ENCODE assay signal across 13 cellular contexts in the genomic region with DNA sequence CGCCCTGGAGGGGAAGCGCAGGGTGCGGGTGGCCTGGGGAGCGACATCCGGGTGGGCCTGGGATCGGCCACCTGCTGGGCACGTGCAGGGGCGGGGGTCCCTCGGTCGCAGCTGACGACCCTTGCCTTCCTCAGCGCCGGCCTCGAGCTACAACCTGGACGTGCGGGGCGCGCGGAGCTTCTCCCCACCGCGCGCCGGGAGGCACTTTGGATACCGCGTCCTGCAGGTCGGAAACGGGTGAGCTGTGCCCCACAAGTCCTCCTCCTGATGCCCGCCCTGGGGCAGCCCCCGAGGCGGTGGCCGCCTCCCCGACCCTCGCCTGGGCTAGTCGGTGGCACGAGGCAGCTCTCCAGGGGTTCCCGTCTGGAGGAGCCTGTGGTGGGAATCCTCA. TPM values are rescaled to one million over a fixed set of nuclear protein-coding genes. Genes with fewer than 3 reads are reported as not detected.
DNase-seq lines count a peak whose midpoint lies in the region; ATAC-seq and TF ChIP-seq lines count a peak whose summit lies in the region.
"Had no signal": no experiment of that assay in that cellular context is flagged by ENCODE, and none has a peak within 500 bp of the region (broad histone marks: within the 10 kb centered on the region; RNA-seq: fewer than 3 reads in every experiment).

No MANE protein-coding gene starts in this region.

- H3K79me1 ChIP-seq in IMR-90 (ENCODE audit: low read depth in 1 of 2, low read length in 2 of 2), result no peaks in the 10 kb centered on the region

- no peak overlapping the region for H3K4me2 ChIP-seq in IMR-90 (ENCODE audit: low read depth, low read length)

- H3K14ac ChIP-seq in IMR-90 (replicated peaks; ENCODE audit: low read depth, low read length), result no peak overlapping the region

- peak overlapping the region; percentile 48 for H2AFZ ChIP-seq in IMR-90 (replicated peaks; ENCODE audit: low read length, poor library complexity)

- dilution Hi-C loops in IMR-90 (cut with HindIII; ENCODE audit: low sequenced_read_pairs, unreplicated experiment), result no loop called here

- H3K9me3 Mint-ChIP-seq in CD4-positive, alpha-beta memory T cell, result no peaks in the 10 kb centered on the region
- H3K9me3 Mint-ChIP-seq in activated naive CD8-positive, alpha-beta T cell (ENCODE audit: low read depth), result no peaks in the 10 kb centered on the region
- no peaks in the 10 kb centered on the region for H3K9me3 Mint-ChIP-seq in natural killer cell treated with Interleukin-12 subunit alpha and Interleukin-12 subunit beta and Interleukin-15 and Interleukin-18, amount 100 ng/mL, for 72 hours

- no peak overlapping the region for H4K8ac ChIP-seq in IMR-90 (ENCODE audit: low read depth in 2 of 2, low read length in 2 of 2)

- no peak overlapping the region for H3K23ac ChIP-seq in IMR-90 (ENCODE audit: low read depth, low read length)

- TF ChIP-seq CTCF in IMR-90 (conservative IDR thresholded peaks at IDR 0.05; ENCODE audit: low read depth, low read length), result no peak

- intact Hi-C loops in CD4-positive, alpha-beta memory T cell (cut with micrococcal nuclease), result loop anchor here (10.0 kb wide), 1 partner anchor 51 kb away; a partner anchor contains a TSS
- intact Hi-C loops in IMR-90 (cut with micrococcal nuclease), result no loop called here

- no peak overlapping the region for H2BK5ac ChIP-seq in IMR-90 (ENCODE audit: low read depth, low read length, poor library complexity, severe bottlenecking)

- H3K9ac ChIP-seq in IMR-90 (ENCODE audit: low read depth, low read length), result no peak overlapping the region

- H3K36me3 ChIP-seq in CD4-positive, alpha-beta memory T cell (ENCODE audit: insufficient read depth, low read length), result peaks cover 11% of the 10 kb centered on the region
- H3K36me3 ChIP-seq in IMR-90 (ENCODE audit: control insufficient read depth, insufficient read depth, low read length), result no peaks in the 10 kb centered on the region

- H3K4me3 Mint-ChIP-seq in CD4-positive, alpha-beta memory T cell, result peak overlapping the region; percentile 98 to 99 (median 98)
- H3K4me3 Mint-ChIP-seq in activated naive CD8-positive, alpha-beta T cell, result peak overlapping the region; percentile 99
- H3K4me3 Mint-ChIP-seq in natural killer cell treated with Interleukin-12 subunit alpha and Interleukin-12 subunit beta and Interleukin-15 and Interleukin-18, amount 100 ng/mL, for 72 hours, result peak overlapping the region; percentile 93

- no peak for DNase-seq in CD4-positive, alpha-beta memory T cell
- DNase-seq in IMR-90, result no peak
- no peak for DNase-seq in natural killer cell treated with Interleukin-12 subunit alpha and Interleukin-12 subunit beta and Interleukin-15 and Interleukin-18, amount 100 ng/mL, for 72 hours (ENCODE audit: low spot score)
- no peak for DNase-seq in EL
- DNase-seq in mucosa of gallbladder (ENCODE audit: low spot score), result no peak
- no peak for DNase-seq in DMS79 treated with DMSO at 0.1 percent for 48 hours (lab: John Stamatoyannopoulos, UW)
- DNase-seq: Caco-2, cerebellar nuclear complex, NCI-H510A had no signal

- no peaks in the 10 kb centered on the region for H4K20me1 ChIP-seq in IMR-90 (ENCODE audit: insufficient read depth, low read length)

- no peak overlapping the region for H3K18ac ChIP-seq in IMR-90 (ENCODE audit: low read depth, low read length)

- in situ Hi-C loops in IMR-90 (cut with MboI; ENCODE audit: low sequenced_read_pairs), result no loop called here

- H3K56ac ChIP-seq in IMR-90 (ENCODE audit: extremely low read depth, insufficient read depth, low read length), result no peak overlapping the region

- no peak for ATAC-seq in IMR-90 (ENCODE audit: low read depth)
- ATAC-seq in natural killer cell treated with Interleukin-12 subunit alpha and Interleukin-12 subunit beta and Interleukin-15 and Interleukin-18, amount 100 ng/mL, for 72 hours, result no peak
- no peak for ATAC-seq in GM18520 (IDR thresholded peaks at IDR 0.05; ENCODE audit: unreplicated experiment)

- no peak overlapping the region for H4K91ac ChIP-seq in IMR-90 (ENCODE audit: insufficient read depth, low read depth, low read length)

- WGBS in IMR-90 (ENCODE audit: extremely low coverage in 2 of 2, insufficient read length in 1 of 2), 2 experiments, result 16% methylated on average over 15 of the region's 36 CpGs; no CpG with 5 or more reads in 1 of the 2 experiments

- H2AK5ac ChIP-seq in IMR-90 (ENCODE audit: low read depth, low read length), result no peak overlapping the region

- H2BK15ac ChIP-seq in IMR-90 (ENCODE audit: low read depth, low read length), result no peak overlapping the region

- CTCF ChIA-PET in CD4-positive, alpha-beta memory T cell (lab: Charles Lee; ENCODE audit: partially characterized antibody), result interaction anchor here (0.8 to 7.1 kb wide), 9 partner anchors 9 to 141 kb away, joined by 3 to 143 read pairs (median 4); a partner anchor contains a TSS
- CTCF ChIA-PET in IMR-90 (lab: Yijun Ruan, JAX), result no interaction called here

- H3K36me3 Mint-ChIP-seq in CD4-positive, alpha-beta memory T cell, result peaks cover 32 to 53% of the 10 kb centered on the region in 2 donors
- H3K36me3 Mint-ChIP-seq in activated naive CD8-positive, alpha-beta T cell, result peaks cover 8% of the 10 kb centered on the region
- H3K36me3 Mint-ChIP-seq in natural killer cell treated with Interleukin-12 subunit alpha and Interleukin-12 subunit beta and Interleukin-15 and Interleukin-18, amount 100 ng/mL, for 72 hours, result peaks cover 35% of the 10 kb centered on the region

- no peaks in the 10 kb centered on the region for H3K9me3 ChIP-seq in CD4-positive, alpha-beta memory T cell (ENCODE audit: control insufficient read depth in 1 of 2, low read length in 2 of 2)
- H3K9me3 ChIP-seq in IMR-90 (ENCODE audit: control insufficient read depth, insufficient read depth, low read length), result no peaks in the 10 kb centered on the region
- H3K9me3 ChIP-seq: Caco-2 had no signal

- no peak overlapping the region for H2BK120ac ChIP-seq in IMR-90 (ENCODE audit: low read depth, low read length)

- no peaks in the 10 kb centered on the region for H3K27me3 ChIP-seq in CD4-positive, alpha-beta memory T cell (ENCODE audit: insufficient read depth, low read length)
- peaks cover 42% of the 10 kb centered on the region for H3K27me3 ChIP-seq in IMR-90 (ENCODE audit: control insufficient read depth, insufficient read depth, low read length)

- no peak for TF ChIP-seq POLR2A in IMR-90 (IDR thresholded peaks at IDR 0.05; ENCODE audit: low read depth, low read length)

- H2BK20ac ChIP-seq in IMR-90 (ENCODE audit: low read depth, low read length), result no peak overlapping the region

- peaks cover 40 to 81% (median 55%) of the 10 kb centered on the region in 4 donors for H3K4me1 Mint-ChIP-seq in CD4-positive, alpha-beta memory T cell
- H3K4me1 Mint-ChIP-seq in activated naive CD8-positive, alpha-beta T cell (ENCODE audit: low read depth), result peaks cover 71% of the 10 kb centered on the region
- peaks cover 59 to 64% of the 10 kb centered on the region in 2 donors for H3K4me1 Mint-ChIP-seq in natural killer cell treated with Interleukin-12 subunit alpha and Interleukin-12 subunit beta and Interleukin-15 and Interleukin-18, amount 100 ng/mL, for 72 hours (ENCODE audit: low read depth in 2 of 2)

- no peaks in the 10 kb centered on the region for H3K27me3 Mint-ChIP-seq in CD4-positive, alpha-beta memory T cell
- H3K27me3 Mint-ChIP-seq in activated naive CD8-positive, alpha-beta T cell, result no peaks in the 10 kb centered on the region
- H3K27me3 Mint-ChIP-seq in natural killer cell treated with Interleukin-12 subunit alpha and Interleukin-12 subunit beta and Interleukin-15 and Interleukin-18, amount 100 ng/mL, for 72 hours, result no peaks in the 10 kb centered on the region

- H3K9me1 ChIP-seq in IMR-90 (ENCODE audit: insufficient read depth, low read length), result no peaks in the 10 kb centered on the region

- peak overlapping the region in 6 of 7 donors; percentile 93 to 97 (median 96) for H3K27ac Mint-ChIP-seq in CD4-positive, alpha-beta memory T cell
- H3K27ac Mint-ChIP-seq in activated naive CD8-positive, alpha-beta T cell, result peak overlapping the region; percentile 95
- H3K27ac Mint-ChIP-seq in natural killer cell treated with Interleukin-12 subunit alpha and Interleukin-12 subunit beta and Interleukin-15 and Interleukin-18, amount 100 ng/mL, for 72 hours, result peak overlapping the region; percentile 94 to 95

- peak overlapping the region; percentile 77 to 96 for H3K4me3 ChIP-seq in CD4-positive, alpha-beta memory T cell (ENCODE audit: low read length in 2 of 2)
- no peak overlapping the region for H3K4me3 ChIP-seq in IMR-90 (ENCODE audit: insufficient read depth, low read depth, low read length)

- no peak overlapping the region for H4K5ac ChIP-seq in IMR-90 (ENCODE audit: low read depth, low read length)

- peak overlapping the region; percentile 89 for H3K27ac ChIP-seq in CD4-positive, alpha-beta memory T cell (ENCODE audit: low read depth, low read length)
- no peak overlapping the region for H3K27ac ChIP-seq in IMR-90 (ENCODE audit: insufficient read depth, low read length)

- POLR2A ChIA-PET in CD4-positive, alpha-beta memory T cell (lab: Charles Lee; ENCODE audit: partially characterized antibody), result interaction anchor here (0.8 to 41.1 kb wide), 18 partner anchors 8 to 176 kb away, joined by 3 to 1162 read pairs (median 10); a partner anchor contains a TSS
- POLR2A ChIA-PET in IMR-90 (lab: Charles Lee; ENCODE audit: unreplicated experiment), result no interaction called here

- H3K4me1 ChIP-seq in CD4-positive, alpha-beta memory T cell (ENCODE audit: insufficient read depth, low read length), result peaks cover 80% of the 10 kb centered on the region
- H3K4me1 ChIP-seq in IMR-90 (ENCODE audit: control insufficient read depth, insufficient read depth, low read length), result no peaks in the 10 kb centered on the region
- H3K4me1 ChIP-seq: Caco-2 had no signal

- no TSS peak for BruUV-seq in IMR-90 (replicated peaks; lab: Mats Ljungman, UMichigan)

- no peak overlapping the region for H3K4ac ChIP-seq in IMR-90 (ENCODE audit: low read depth, low read length)

- no peak overlapping the region for H2AK9ac ChIP-seq in IMR-90 (replicated peaks; ENCODE audit: low read depth, low read length, poor library complexity)

- no peak for TF ChIP-seq RAD21 in IMR-90 (IDR thresholded peaks at IDR 0.05; ENCODE audit: low read length)

RNA-seq across cellular contexts. Expression of a gene that starts 1.5 kb away (rescaled TPM):
- 100 to 1,000 TPM; 648 to 657 TPM for total RNA-seq in CD4-positive, alpha-beta memory T cell
- polyA plus RNA-seq in CD4-positive, alpha-beta memory T cell, result 100 to 1,000 TPM; 110 to 159 TPM
- total RNA-seq in IMR-90 (2012; rRNA removed), result not detected in 2 replicates
- not detected in 2 replicates for polyA plus RNA-seq in IMR-90 (2012; rRNA removed)
- polyA plus RNA-seq in IMR-90 (2012; cell fraction: cytosol; rRNA removed), result not detected in 2 replicates
- 0.01 TPM in 1 of 2 replicates, not detected in the other for polyA plus RNA-seq in IMR-90 (2012; cell fraction: nucleus; rRNA removed; ENCODE audit: low replicate concordance)
- total RNA-seq in natural killer cell treated with Interleukin-12 subunit alpha and Interleukin-12 subunit beta and Interleukin-15 and Interleukin-18, amount 100 ng/mL, for 72 hours, result 100 to 1,000 TPM; 648 to 717 TPM
- total RNA-seq in mucosa of gallbladder, result 16.7 TPM
- total RNA-seq: fibroblast of lung, pulmonary artery endothelial cell had no signal
- polyA plus RNA-seq: fibroblast of lung had no signal

RNA-seq across cellular contexts. Expression of a gene that starts 28.4 kb away (rescaled TPM):
- total RNA-seq in CD4-positive, alpha-beta memory T cell, result 10 to 100 TPM; 42.0 to 44.4 TPM
- polyA plus RNA-seq in CD4-positive, alpha-beta memory T cell, result 10 to 100 TPM; 56.4 to 65.9 TPM
- 10.4 and 10.6 TPM in 2 replicates for total RNA-seq in IMR-90 (2012; rRNA removed)
- polyA plus RNA-seq in IMR-90 (2012; rRNA removed), result 25.5 and 31.4 TPM in 2 replicates
- 15.2 and 18.1 TPM in 2 replicates for polyA plus RNA-seq in IMR-90 (2012; cell fraction: cytosol; rRNA removed)
- polyA plus RNA-seq in IMR-90 (2012; cell fraction: nucleus; rRNA removed; ENCODE audit: low replicate concordance), result 6.0 and 10.4 TPM in 2 replicates
- 10 to 100 TPM; 84.7 to 91.4 TPM for total RNA-seq in natural killer cell treated with Interleukin-12 subunit alpha and Interleukin-12 subunit beta and Interleukin-15 and Interleukin-18, amount 100 ng/mL, for 72 hours
- total RNA-seq in mucosa of gallbladder, result 112 TPM

RNA-seq across cellular contexts. Expression of a gene that starts 44.2 kb away (rescaled TPM):
- 10 to 100 TPM; 15.0 to 18.0 TPM for total RNA-seq in CD4-positive, alpha-beta memory T cell
- polyA plus RNA-seq in CD4-positive, alpha-beta memory T cell, result 100 to 1,000 TPM in 1 of 2 donors, 10 to 100 TPM in 1; 87.0 to 115 TPM
- total RNA-seq in IMR-90 (2012; rRNA removed) (23.3 and 24.9 TPM in 2 replicates), mucosa of gallbladder (53.3 TPM)
- 45.5 and 48.9 TPM in 2 replicates for polyA plus RNA-seq in IMR-90 (2012; rRNA removed)
- 50.7 and 53.0 TPM in 2 replicates for polyA plus RNA-seq in IMR-90 (2012; cell fraction: cytosol; rRNA removed)
- polyA plus RNA-seq in IMR-90 (2012; cell fraction: nucleus; rRNA removed; ENCODE audit: low replicate concordance), result 14.2 and 16.1 TPM in 2 replicates
- total RNA-seq in natural killer cell treated with Interleukin-12 subunit alpha and Interleukin-12 subunit beta and Interleukin-15 and Interleukin-18, amount 100 ng/mL, for 72 hours, result 100 to 1,000 TPM in 1 of 2 donors, 10 to 100 TPM in 1; 95.9 to 155 TPM

RNA-seq across cellular contexts. Expression of a gene that starts 52.3 kb away (rescaled TPM):
- 1 to 10 TPM; 5.8 to 6.1 TPM for total RNA-seq in CD4-positive, alpha-beta memory T cell
- 1 to 10 TPM in 1 of 2 donors, under 1 TPM in 1; 0.69 to 1.7 TPM for polyA plus RNA-seq in CD4-positive, alpha-beta memory T cell
- 9.2 and 9.3 TPM in 2 replicates for total RNA-seq in IMR-90 (2012; rRNA removed)
- 20.3 and 22.1 TPM in 2 replicates for polyA plus RNA-seq in IMR-90 (2012; rRNA removed)
- 14.3 and 22.6 TPM in 2 replicates for polyA plus RNA-seq in IMR-90 (2012; cell fraction: cytosol; rRNA removed)
- polyA plus RNA-seq in IMR-90 (2012; cell fraction: nucleus; rRNA removed; ENCODE audit: low replicate concordance), result 19.9 and 44.1 TPM in 2 replicates
- 10 to 100 TPM; 10.4 to 11.8 TPM for total RNA-seq in natural killer cell treated with Interleukin-12 subunit alpha and Interleukin-12 subunit beta and Interleukin-15 and Interleukin-18, amount 100 ng/mL, for 72 hours
- 61.1 TPM for total RNA-seq in mucosa of gallbladder

Comparison
In these comparisons a context has a peak if more than half of its experiments do, and no peak if none do; other contexts are left out.
1. RNA of a gene that starts 1.5 kb away (total RNA-seq): 648 to 717 TPM in natural killer cell treated with Interleukin-12 subunit alpha and Interleukin-12 subunit beta and Interleukin-15 and Interleukin-18, amount 100 ng/mL, for 72 hours and 648 to 657 TPM in CD4-positive, alpha-beta memory T cell; 16.7 TPM in mucosa of gallbladder (single experiment) and not detected in IMR-90; every median in the first group is over 10 times any median in the second.
2. Peak in every context shown above with its lines, with median percentiles within 50 percentile points of each other: H3K27ac Mint-ChIP-seq and H3K4me3 Mint-ChIP-seq.